ENCODE assay signal across 1 cellular context in genomic region chr11:105713106-105713505, GRCh38.
TF ChIP-seq lines count a peak whose summit lies in the region.

No MANE protein-coding gene starts in this region.

TF ChIP-seq in GM23338, 12 proteins besides CTCF, POLR2A, EP300 and RAD21 (continued from another document):
- TF ChIP-seq, protein P1, sequence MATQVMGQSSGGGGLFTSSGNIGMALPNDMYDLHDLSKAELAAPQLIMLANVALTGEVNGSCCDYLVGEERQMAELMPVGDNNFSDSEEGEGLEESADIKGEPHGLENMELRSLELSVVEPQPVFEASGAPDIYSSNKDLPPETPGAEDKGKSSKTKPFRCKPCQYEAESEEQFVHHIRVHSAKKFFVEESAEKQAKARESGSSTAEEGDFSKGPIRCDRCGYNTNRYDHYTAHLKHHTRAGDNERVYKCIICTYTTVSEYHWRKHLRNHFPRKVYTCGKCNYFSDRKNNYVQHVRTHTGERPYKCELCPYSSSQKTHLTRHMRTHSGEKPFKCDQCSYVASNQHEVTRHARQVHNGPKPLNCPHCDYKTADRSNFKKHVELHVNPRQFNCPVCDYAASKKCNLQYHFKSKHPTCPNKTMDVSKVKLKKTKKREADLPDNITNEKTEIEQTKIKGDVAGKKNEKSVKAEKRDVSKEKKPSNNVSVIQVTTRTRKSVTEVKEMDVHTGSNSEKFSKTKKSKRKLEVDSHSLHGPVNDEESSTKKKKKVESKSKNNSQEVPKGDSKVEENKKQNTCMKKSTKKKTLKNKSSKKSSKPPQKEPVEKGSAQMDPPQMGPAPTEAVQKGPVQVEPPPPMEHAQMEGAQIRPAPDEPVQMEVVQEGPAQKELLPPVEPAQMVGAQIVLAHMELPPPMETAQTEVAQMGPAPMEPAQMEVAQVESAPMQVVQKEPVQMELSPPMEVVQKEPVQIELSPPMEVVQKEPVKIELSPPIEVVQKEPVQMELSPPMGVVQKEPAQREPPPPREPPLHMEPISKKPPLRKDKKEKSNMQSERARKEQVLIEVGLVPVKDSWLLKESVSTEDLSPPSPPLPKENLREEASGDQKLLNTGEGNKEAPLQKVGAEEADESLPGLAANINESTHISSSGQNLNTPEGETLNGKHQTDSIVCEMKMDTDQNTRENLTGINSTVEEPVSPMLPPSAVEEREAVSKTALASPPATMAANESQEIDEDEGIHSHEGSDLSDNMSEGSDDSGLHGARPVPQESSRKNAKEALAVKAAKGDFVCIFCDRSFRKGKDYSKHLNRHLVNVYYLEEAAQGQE (IDR thresholded peaks at IDR 0.05; ENCODE audit: unreplicated experiment), result no peak
- no peak for TF ChIP-seq EZH2 (IDR thresholded peaks at IDR 0.05; ENCODE audit: low read depth, unreplicated experiment)
- no peak for TF ChIP-seq EZH2phosphoT487 (IDR thresholded peaks at IDR 0.05; ENCODE audit: unreplicated experiment)
- TF ChIP-seq NANOG (IDR thresholded peaks at IDR 0.05; ENCODE audit: borderline replicate concordance), result no peak
- no peak for TF ChIP-seq ZNF331 (CRISPR knock-in tag; IDR thresholded peaks at IDR 0.05; ENCODE audit: low read depth)
- no peak for TF ChIP-seq POLR2AphosphoS5 (IDR thresholded peaks at IDR 0.05; ENCODE audit: low read depth)
